In the genomic region with DNA sequence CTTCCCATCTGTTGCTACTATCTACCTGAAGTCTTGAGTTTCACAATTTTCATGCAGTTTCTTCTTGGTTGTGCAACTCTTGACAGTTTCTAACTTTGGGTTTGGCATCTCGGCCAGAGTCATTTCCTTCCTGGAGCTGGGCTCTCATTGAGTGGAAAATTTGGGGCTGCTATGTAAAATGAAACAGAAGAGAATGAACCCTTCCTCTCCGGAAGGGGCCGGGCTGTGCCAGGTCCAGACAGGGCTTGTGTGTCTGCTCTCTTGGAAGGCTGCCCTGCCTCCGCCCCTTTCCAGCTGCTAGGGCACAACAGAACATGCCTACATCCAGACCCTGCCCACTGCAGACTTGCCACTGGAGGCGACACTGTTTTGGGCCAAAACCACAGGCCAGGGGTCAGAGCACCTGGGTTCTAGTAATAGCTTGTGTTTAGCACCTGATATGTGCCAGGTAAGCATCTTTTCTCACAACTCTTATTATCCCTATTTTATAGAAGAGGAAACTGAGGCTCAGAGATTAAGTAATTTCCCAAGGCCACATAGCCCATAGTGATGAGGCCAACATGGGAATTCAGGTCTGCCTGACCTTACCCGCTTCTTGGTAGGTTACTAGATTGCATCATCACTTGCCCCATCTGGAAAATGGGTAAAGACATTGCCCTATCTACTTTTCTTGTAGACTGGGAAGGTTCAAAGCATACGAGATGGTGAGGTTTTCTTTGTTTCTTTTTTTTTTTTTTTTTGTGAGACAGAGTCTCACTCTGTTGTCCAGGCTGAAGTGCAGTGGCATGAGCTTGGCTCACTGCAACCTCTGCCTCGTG, we compare ENCODE assay signal across 8 cellular contexts. TPM values are rescaled to one million over a fixed set of nuclear protein-coding genes. Genes with fewer than 3 reads are reported as not detected.
DNase-seq lines count a peak whose midpoint lies in the region; ATAC-seq and TF ChIP-seq lines count a peak whose summit lies in the region.

No MANE protein-coding gene starts in this region.

- ATAC-seq in activated CD8-positive, alpha-beta T cell treated with anti-CD3 and anti-CD28 coated beads for 36 hours = peak; percentile 30
- no peak for ATAC-seq in GM18517 (IDR thresholded peaks at IDR 0.05; ENCODE audit: unreplicated experiment)

- H3K36me3 Mint-ChIP-seq in activated CD8-positive, alpha-beta T cell treated with anti-CD3 and anti-CD28 coated beads for 36 hours (ENCODE audit: low read depth) = peaks cover 4% of the 10 kb centered on the region

- TF ChIP-seq CTCF in activated CD8-positive, alpha-beta T cell treated with anti-CD3 and anti-CD28 coated beads for 36 hours (IDR thresholded peaks at IDR 0.05) = no peak

- H3K4me1 Mint-ChIP-seq in activated CD8-positive, alpha-beta T cell treated with anti-CD3 and anti-CD28 coated beads for 36 hours (ENCODE audit: low read depth) = peaks cover 82% of the 10 kb centered on the region

- POLR2A ChIA-PET in activated CD8-positive, alpha-beta T cell treated with anti-CD3 and anti-CD28 coated beads for 36 hours (lab: Charles Lee) = interaction anchor here (1.0 to 3.9 kb wide), 5 partner anchors 12 to 58 kb away, joined by 3 to 18 read pairs (median 6); a partner anchor contains a TSS

- no peaks in the 10 kb centered on the region for H3K27me3 ChIP-seq in MG63

- no peaks in the 10 kb centered on the region for H3K36me3 ChIP-seq in MG63

- CTCF ChIA-PET in activated CD8-positive, alpha-beta T cell treated with anti-CD3 and anti-CD28 coated beads for 36 hours (lab: Charles Lee) = interaction anchor here (1.0 to 1.4 kb wide), 2 partner anchors 34 to 74 kb away, joined by 3 to 5 read pairs; no protein-coding TSS in a partner anchor

- peak overlapping the region; percentile 80 for H3K27ac Mint-ChIP-seq in activated CD8-positive, alpha-beta T cell treated with anti-CD3 and anti-CD28 coated beads for 36 hours

- peak overlapping the region; percentile 46 for H3K4me3 Mint-ChIP-seq in activated CD8-positive, alpha-beta T cell treated with anti-CD3 and anti-CD28 coated beads for 36 hours

- H3K27me3 Mint-ChIP-seq in activated CD8-positive, alpha-beta T cell treated with anti-CD3 and anti-CD28 coated beads for 36 hours = no peaks in the 10 kb centered on the region

- no peak overlapping the region for H3K4me3 ChIP-seq in MG63

- DNase-seq in AG08396 (ENCODE audit: low spot score) (peak; percentile 51), MG63 (peak; percentile 91), fibroblast of the conjunctiva (ENCODE audit: low read depth) (peak; percentile 53), posterior cingulate gyrus (peak; percentile 78 to 98 (median 92)), NCI-H774 (lab: John Stamatoyannopoulos, UW) (no peak)
- DNase-seq in activated CD8-positive, alpha-beta T cell treated with anti-CD3 and anti-CD28 coated beads for 36 hours = peak; percentile 71
- no peak for DNase-seq in effector CD4-positive, alpha-beta T cell

- intact Hi-C loops in activated CD8-positive, alpha-beta T cell treated with anti-CD3 and anti-CD28 coated beads for 36 hours (cut with micrococcal nuclease) = loop anchor here (5.0 kb wide), 1 partner anchor 38 kb away; no protein-coding TSS in a partner anchor
- intact Hi-C loops in posterior cingulate gyrus (cut with DNase I) = no loop called here

- H3K9me3 Mint-ChIP-seq in activated CD8-positive, alpha-beta T cell treated with anti-CD3 and anti-CD28 coated beads for 36 hours = no peaks in the 10 kb centered on the region

- H3K9me3 ChIP-seq in MG63 = no peaks in the 10 kb centered on the region

RNA-seq across cellular contexts. Expression of a gene that starts 25.0 kb away (rescaled TPM):
- total RNA-seq in MG63 (2014; rRNA removed; shearing (Covaris generic); ENCODE audit: low replicate concordance) = 5.0 and 6.1 TPM in 2 replicates
- total RNA-seq in activated CD8-positive, alpha-beta T cell treated with anti-CD3 and anti-CD28 coated beads for 36 hours = 1 to 10 TPM; 3.0 TPM

RNA-seq across cellular contexts. Expression of a gene that starts 48.2 kb away (rescaled TPM):
- 16.7 and 21.6 TPM in 2 replicates for total RNA-seq in MG63 (2014; rRNA removed; shearing (Covaris generic); ENCODE audit: low replicate concordance)
- total RNA-seq in activated CD8-positive, alpha-beta T cell treated with anti-CD3 and anti-CD28 coated beads for 36 hours = 10 to 100 TPM; 43.6 to 46.9 TPM

RNA-seq across cellular contexts. Expression of a gene that starts 58.5 kb away (rescaled TPM):
- total RNA-seq in MG63 (2014; rRNA removed; shearing (Covaris generic); ENCODE audit: low replicate concordance) = 7.6 and 15.8 TPM in 2 replicates
- total RNA-seq in activated CD8-positive, alpha-beta T cell treated with anti-CD3 and anti-CD28 coated beads for 36 hours = 10 to 100 TPM; 37.1 to 38.5 TPM

Comparison
In these comparisons a context has a peak if more than half of its experiments do, and no peak if none do; other contexts are left out.
1. DNase-seq: peak in AG08396 (single experiment), MG63 (single experiment), activated CD8-positive, alpha-beta T cell treated with anti-CD3 and anti-CD28 coated beads for 36 hours (single experiment), fibroblast of the conjunctiva (single experiment) and posterior cingulate gyrus (10 of 10); none in effector CD4-positive, alpha-beta T cell (single experiment) and NCI-H774 (single experiment).